ENCODE assay signal across 1 cellular context in the genomic region with DNA sequence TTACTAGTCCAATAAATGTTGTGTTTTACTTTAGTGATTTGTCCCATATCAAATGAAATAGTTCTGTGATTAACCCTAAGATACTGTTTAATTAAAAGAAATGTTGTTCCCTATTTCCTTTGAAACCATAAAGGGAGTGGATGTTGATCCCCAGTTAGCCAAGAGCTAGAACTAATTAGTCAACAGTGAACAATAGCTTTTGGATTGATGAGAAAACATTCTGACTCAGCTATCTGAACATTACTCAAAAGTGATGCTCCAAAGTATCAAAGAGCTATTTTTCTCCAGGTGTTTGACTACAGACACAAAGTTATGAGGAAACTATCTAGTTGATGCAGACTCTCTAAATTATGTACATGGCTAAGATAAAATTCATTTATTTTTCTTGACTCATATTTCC.
TF ChIP-seq lines count a peak whose summit lies in the region.

No MANE protein-coding gene starts in this region.

TF ChIP-seq in GM12878, 131 proteins besides CTCF, POLR2A, EP300 and RAD21 (continued from another document):
- TF ChIP-seq PML (IDR thresholded peaks at IDR 0.05; ENCODE audit: low read length) (no peak), ZZZ3 (IDR thresholded peaks at IDR 0.05; ENCODE audit: control insufficient read depth, insufficient read length, low read depth) (no peak), MTA3 (IDR thresholded peaks at IDR 0.05; ENCODE audit: borderline replicate concordance, low read length) (no peak), ZNF207 (IDR thresholded peaks at IDR 0.05; ENCODE audit: borderline replicate concordance) (no peak), RCOR1 (conservative IDR thresholded peaks at IDR 0.05; ENCODE audit: low read depth, low read length) (no peak), PAX8 (IDR thresholded peaks at IDR 0.05) (no peak), SIN3A (IDR thresholded peaks at IDR 0.05; ENCODE audit: low read depth, low read length) (no peak), CREB1 (IDR thresholded peaks at IDR 0.05; ENCODE audit: low read depth) (no peak), SRF (IDR thresholded peaks at IDR 0.05; ENCODE audit: low read depth in 2 of 2, low read length in 2 of 2) (no peak)
- TF ChIP-seq, protein P1, sequence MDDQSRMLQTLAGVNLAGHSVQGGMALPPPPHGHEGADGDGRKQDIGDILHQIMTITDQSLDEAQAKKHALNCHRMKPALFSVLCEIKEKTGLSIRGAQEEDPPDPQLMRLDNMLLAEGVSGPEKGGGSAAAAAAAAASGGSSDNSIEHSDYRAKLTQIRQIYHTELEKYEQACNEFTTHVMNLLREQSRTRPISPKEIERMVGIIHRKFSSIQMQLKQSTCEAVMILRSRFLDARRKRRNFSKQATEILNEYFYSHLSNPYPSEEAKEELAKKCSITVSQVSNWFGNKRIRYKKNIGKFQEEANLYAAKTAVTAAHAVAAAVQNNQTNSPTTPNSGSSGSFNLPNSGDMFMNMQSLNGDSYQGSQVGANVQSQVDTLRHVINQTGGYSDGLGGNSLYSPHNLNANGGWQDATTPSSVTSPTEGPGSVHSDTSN (IDR thresholded peaks at IDR 0.05; ENCODE audit: insufficient replicate concordance, low read depth, low read length), result no peak
TF ChIP-seq in GM12878: peak in this region for 0.
